Comparison of ENCODE assay signal across 15 cellular contexts in genomic region chr17:77242118-77242800, GRCh38.
DNase-seq lines count a peak whose midpoint lies in the region; ATAC-seq and TF ChIP-seq lines count a peak whose summit lies in the region.
"Had no signal": no experiment of that assay in that cellular context is flagged by ENCODE, and none has a peak within 500 bp of the region (broad histone marks: within the 10 kb centered on the region; RNA-seq: fewer than 3 reads in every experiment).

No MANE protein-coding gene starts in this region.

- 0 out of 2 replicates have a peak, but pooled peaks have one; percentile 5 for TF ChIP-seq CTCF in GM12874 (IDR thresholded peaks at IDR 0.05; ENCODE audit: insufficient read depth, low read depth, low read length)

- no peak for ATAC-seq in HG03045 (IDR thresholded peaks at IDR 0.05; ENCODE audit: unreplicated experiment)

- DNase-seq in Ammon's horn (ENCODE audit: low spot score) (peak; percentile 23), NCI-H774 (lab: John Stamatoyannopoulos, UW) (peak; percentile 83), left kidney (ENCODE audit: low read depth, low spot score) (peak; percentile 70), HuH-7.5 (ENCODE audit: low spot score) (no peak)
- DNase-seq in stimulated activated CD4-positive, alpha-beta T cell treated with anti-CD3 and anti-CD28 coated beads, Interleukin-4, amount 100 ng/mL, for 1 hour = no peak
- DNase-seq: activated CD8-positive, alpha-beta memory T cell treated with anti-CD3 and anti-CD28 coated beads for 24 hours; activated gamma-delta T cell treated with Interleukin-2 at 50 U/mL for 16 hours; DMS79 treated with DMSO at 0.1 percent for 48 hours; GOT3; MV-4-11; NCI-H226; PC-9; substantia nigra had no signal

Comparison
In these comparisons a context has a peak if more than half of its experiments do, and no peak if none do; other contexts are left out.
1. DNase-seq: peak in Ammon's horn (single experiment), NCI-H774 (single experiment) and left kidney (single experiment); none in HuH-7.5 (single experiment) and stimulated activated CD4-positive, alpha-beta T cell treated with anti-CD3 and anti-CD28 coated beads, Interleukin-4, amount 100 ng/mL, for 1 hour (single experiment).